Comparison of ENCODE assay signal across 8 cellular contexts in the genomic region with DNA sequence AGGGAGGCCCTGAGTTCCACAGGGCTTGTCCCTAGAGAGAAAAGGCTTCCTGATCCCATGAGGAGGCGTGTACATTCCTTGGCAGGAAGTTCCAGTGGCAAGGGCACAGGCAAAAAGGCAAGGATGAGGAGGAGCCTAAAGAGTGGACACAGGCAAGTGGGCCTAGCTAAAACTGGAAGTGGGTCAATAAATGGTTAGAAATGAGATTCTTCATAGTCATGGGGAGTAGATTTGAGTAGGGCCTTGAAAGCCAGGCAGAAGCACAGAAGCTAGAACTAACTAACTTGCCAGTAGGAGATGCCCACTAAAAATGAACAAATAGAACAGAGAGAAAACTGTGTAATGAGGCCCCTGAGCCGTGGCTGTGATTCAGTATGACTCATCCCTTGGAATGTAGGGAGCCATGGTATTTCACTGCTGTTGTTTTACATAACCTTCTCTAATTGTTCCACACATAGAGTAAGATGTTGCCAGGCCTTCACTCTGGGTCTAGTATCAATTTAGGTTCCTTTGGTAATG.
A peak's percentile ranks its signal among the peaks of the same experiment; 100 is the strongest.
DNase-seq lines count a peak whose midpoint lies in the region; TF ChIP-seq lines count a peak whose summit lies in the region.

No MANE protein-coding gene starts in this region.

- peaks cover 7 to 10% of the 10 kb centered on the region in 2 donors for H3K4me1 ChIP-seq in muscle layer of duodenum (ENCODE audit: control insufficient read depth in 1 of 2, insufficient read depth in 2 of 2, low read length in 2 of 2)

- H3K9me3 ChIP-seq in muscle layer of duodenum (ENCODE audit: control insufficient read depth in 1 of 2, low read length in 2 of 2): no peaks in the 10 kb centered on the region

- no peak for TF ChIP-seq CTCF in AG09309 (IDR thresholded peaks at IDR 0.05; ENCODE audit: control insufficient read depth, insufficient read depth, low read depth, low read length, missing control alignments)

- no peak overlapping the region for H3K4me3 ChIP-seq in AG09309 (ENCODE audit: control insufficient read depth, low read depth, low read length)
- no peak overlapping the region for H3K4me3 ChIP-seq in muscle layer of duodenum (ENCODE audit: low read depth in 1 of 2, low read length in 2 of 2)

- DNase-seq in AG09309 (ENCODE audit: low read depth): peak; percentile 81
- DNase-seq in NCI-H226: peak; percentile 87
- peak; percentile 37 for DNase-seq in epithelial cell of prostate (ENCODE audit: low read depth, low spot score)
- DNase-seq in COLO668 (lab: John Stamatoyannopoulos, UW; ENCODE audit: unreplicated experiment): no peak
- DNase-seq in midbrain (lab: John Stamatoyannopoulos, UW): no peak
- no peak for DNase-seq in NCI-H146 treated with DMSO at 0.1 percent for 48 hours (lab: John Stamatoyannopoulos, UW; ENCODE audit: unreplicated experiment)
- no peak for DNase-seq in NCI-H2081 treated with DMSO at 0.1 percent for 48 hours (lab: John Stamatoyannopoulos, UW)

- no peaks in the 10 kb centered on the region for H3K36me3 ChIP-seq in muscle layer of duodenum (ENCODE audit: control insufficient read depth in 1 of 2, insufficient read depth in 2 of 2, low read length in 2 of 2)

- H3K27ac ChIP-seq in epithelial cell of prostate: peak overlapping the region; percentile 87
- H3K27ac ChIP-seq in muscle layer of duodenum (ENCODE audit: low read length): peak overlapping the region; percentile 73

- no peaks in the 10 kb centered on the region for H3K27me3 ChIP-seq in muscle layer of duodenum (ENCODE audit: low read depth, low read length)

Comparison
In these comparisons a context has a peak if more than half of its experiments do, and no peak if none do; other contexts are left out.
1. DNase-seq: peak in AG09309 (single experiment), NCI-H226 (single experiment) and epithelial cell of prostate (single experiment); none in COLO668 (single experiment), midbrain (single experiment), NCI-H146 treated with DMSO at 0.1 percent for 48 hours (single experiment) and NCI-H2081 treated with DMSO at 0.1 percent for 48 hours (single experiment).